Comparison of ENCODE assay signal across 11 cellular contexts in genomic region chr18:45850021-45850420, GRCh38. TPM values are rescaled to one million over a fixed set of nuclear protein-coding genes. Genes with fewer than 3 reads are reported as not detected.
A peak's percentile ranks its signal among the peaks of the same experiment; 100 is the strongest.
DNase-seq lines count a peak whose midpoint lies in the region; ATAC-seq and TF ChIP-seq lines count a peak whose summit lies in the region.
"Had no signal": no experiment of that assay in that cellular context is flagged by ENCODE, and none has a peak within 500 bp of the region (broad histone marks: within the 10 kb centered on the region; RNA-seq: fewer than 3 reads in every experiment).

No MANE protein-coding gene starts in this region.

- H3K4me3 Mint-ChIP-seq in stimulated activated naive CD8-positive, alpha-beta T cell treated with anti-CD3 and anti-CD28 coated beads, Interleukin-15, amount 100 ng/mL, for 72 hours: no peak overlapping the region
- H3K4me3 Mint-ChIP-seq: stimulated activated effector memory CD8-positive, alpha-beta T cell treated with anti-CD3 and anti-CD28 coated beads, Interleukin-12 subunit alpha, Interleukin-12 subunit beta, amount 100 ng/mL, for 72 hours had no signal

- H3K27ac ChIP-seq in substantia nigra (ENCODE audit: low read depth, low read length, poor library complexity, severe bottlenecking): no peak overlapping the region

- H3K27me3 Mint-ChIP-seq in stimulated activated naive CD8-positive, alpha-beta T cell treated with anti-CD3 and anti-CD28 coated beads, Interleukin-15, amount 100 ng/mL, for 72 hours: no peaks in the 10 kb centered on the region

- TF ChIP-seq CTCF in fibroblast of the aortic adventitia (IDR thresholded peaks at IDR 0.05; ENCODE audit: insufficient read depth, low read length): peak; percentile 24

- peak; percentile 54 for ATAC-seq in stimulated activated naive CD8-positive, alpha-beta T cell treated with anti-CD3 and anti-CD28 coated beads, Interleukin-15, amount 100 ng/mL, for 72 hours
- no peak for ATAC-seq in stimulated activated naive CD8-positive, alpha-beta T cell treated with anti-CD3 and anti-CD28 coated beads, Interleukin-15, Interleukin-2, amounts not matched to agents 100 U/mL and 50 U/mL, for 24 hours

- H3K4me1 Mint-ChIP-seq in stimulated activated naive CD8-positive, alpha-beta T cell treated with anti-CD3 and anti-CD28 coated beads, Interleukin-15, amount 100 ng/mL, for 72 hours: peaks cover 43% of the 10 kb centered on the region
- H3K4me1 Mint-ChIP-seq: stimulated activated effector memory CD8-positive, alpha-beta T cell treated with anti-CD3 and anti-CD28 coated beads, Interleukin-12 subunit alpha, Interleukin-12 subunit beta, amount 100 ng/mL, for 72 hours had no signal

- DNase-seq in stimulated activated naive CD8-positive, alpha-beta T cell treated with anti-CD3 and anti-CD28 coated beads, Interleukin-15, amount 100 ng/mL, for 72 hours: no peak
- DNase-seq in stimulated activated naive CD8-positive, alpha-beta T cell treated with anti-CD3 and anti-CD28 coated beads, Interleukin-15, Interleukin-2, amounts not matched to agents 100 U/mL and 50 U/mL, for 24 hours: no peak
- peak; percentile 36 for DNase-seq in NCI-H69 (lab: John Stamatoyannopoulos, UW)
- no peak for DNase-seq in fibroblast of the aortic adventitia (ENCODE audit: low read depth)
- DNase-seq in substantia nigra (lab: John Stamatoyannopoulos, UW): no peak
- DNase-seq in NCI-H1417 treated with DMSO at 0.1 percent for 48 hours (lab: John Stamatoyannopoulos, UW): no peak
- no peak for DNase-seq in dedifferentiated amniotic fluid mesenchymal stem cell (ENCODE audit: extremely low spot score)
- DNase-seq in central memory CD4-positive, alpha-beta T cell: no peak
- DNase-seq: activated T-cell treated with anti-CD3 and anti-CD28 coated beads for 4 hours, COR-L47 had no signal

- H3K9me3 Mint-ChIP-seq in stimulated activated naive CD8-positive, alpha-beta T cell treated with anti-CD3 and anti-CD28 coated beads, Interleukin-15, amount 100 ng/mL, for 72 hours: no peaks in the 10 kb centered on the region
- H3K9me3 Mint-ChIP-seq: stimulated activated effector memory CD8-positive, alpha-beta T cell treated with anti-CD3 and anti-CD28 coated beads, Interleukin-12 subunit alpha, Interleukin-12 subunit beta, amount 100 ng/mL, for 72 hours had no signal

- H3K4me3 ChIP-seq in fibroblast of the aortic adventitia (ENCODE audit: low read depth, low read length): no peak overlapping the region

- peak overlapping the region in 1 of 2 donors; percentile 88 for H3K27ac Mint-ChIP-seq in stimulated activated naive CD8-positive, alpha-beta T cell treated with anti-CD3 and anti-CD28 coated beads, Interleukin-15, amount 100 ng/mL, for 72 hours

RNA-seq across cellular contexts. Expression of gene SIGLEC15, which starts 24.5 kb away (rescaled TPM):
- total RNA-seq in fibroblast of the aortic adventitia (ENCODE audit: low replicate concordance): 8.4 TPM in 1 of 2 replicates, not detected in the other
